21 cellular contexts compared by ENCODE assay signal in the genomic region with DNA sequence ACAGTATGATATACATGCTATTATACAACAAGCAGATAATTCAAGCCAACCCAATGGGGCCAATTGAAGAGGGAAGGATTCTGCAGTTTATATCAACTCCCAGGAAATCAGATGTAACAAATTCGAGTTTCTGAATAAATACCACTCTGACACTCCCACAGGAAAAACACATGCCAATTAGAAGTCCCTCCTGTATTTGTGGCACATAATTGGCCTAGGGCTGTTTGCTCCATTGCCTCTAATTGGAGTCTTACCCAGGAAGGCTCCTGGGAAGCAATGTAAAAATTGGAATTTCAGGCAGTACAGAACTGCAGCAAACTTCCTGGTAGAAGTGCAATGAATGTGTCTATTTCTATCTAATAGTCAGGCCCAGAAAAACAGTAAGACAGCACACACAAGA. TPM values are rescaled to one million over a fixed set of nuclear protein-coding genes. Genes with fewer than 3 reads are reported as not detected.
A peak's percentile ranks its signal among the peaks of the same experiment; 100 is the strongest.
DNase-seq lines count a peak whose midpoint lies in the region; ATAC-seq and TF ChIP-seq lines count a peak whose summit lies in the region.
"Had no signal": no experiment of that assay in that cellular context is flagged by ENCODE, and none has a peak within 500 bp of the region (broad histone marks: within the 10 kb centered on the region; RNA-seq: fewer than 3 reads in every experiment).

No MANE protein-coding gene starts in this region.

- H2AFZ ChIP-seq in hepatocyte, result no peak overlapping the region
- H2AFZ ChIP-seq in mesenchymal stem cell (ENCODE audit: low read depth, low read length), result no peak overlapping the region
- H2AFZ ChIP-seq: neural progenitor cell had no signal

- WGBS in hepatocyte (ENCODE audit: low lambda C conversion rate, missing lambda C conversion rate), result 73% methylated on average over 1 of the region's 1 CpG
- 27% methylated on average over 1 of the region's 1 CpG; no CpG with 5 or more reads in 1 of the 2 donors for whole genome bisulfite sequencing in transverse colon (ENCODE audit: low coverage in 1 of 2), 2 donors
- WGBS in mesenchymal stem cell, result 86% methylated on average over 1 of the region's 1 CpG

- H3K23ac ChIP-seq in mesenchymal stem cell (ENCODE audit: low read length in 2 of 2), result no peak overlapping the region

- H2BK15ac ChIP-seq in mesenchymal stem cell (ENCODE audit: low read depth, poor library complexity, severe bottlenecking), result no peak overlapping the region

- H3K27ac Mint-ChIP-seq in activated CD4-positive, alpha-beta memory T cell treated with anti-CD3 and anti-CD28 coated beads, Interleukin-2, amount 10 ng/mL, durations not matched to agents 7 days and 5 days, result peak overlapping the region; percentile 0
- no peak overlapping the region for H3K27ac Mint-ChIP-seq in activated CD4-positive, alpha-beta memory T cell treated with anti-CD3 and anti-CD28 coated beads for 36 hours
- no peak overlapping the region for H3K27ac Mint-ChIP-seq in activated T-helper 17 cell treated with anti-CD3 and anti-CD28 coated beads, Interleukin-2, amount 50 U/mL, for 72 hours
- H3K27ac Mint-ChIP-seq: CD4-positive, alpha-beta T cell; neural progenitor cell; stimulated activated memory B cell treated with anti-CD40 and anti-IgM and Interleukin-4, amounts not matched to agents 10 μg/mL and 1 μg/mL and 100 μg/mL, for 72 hours had no signal

- TF ChIP-seq CTCF in hepatocyte (IDR thresholded peaks at IDR 0.05; ENCODE audit: poor library complexity), result no peak
- no peak for TF ChIP-seq CTCF in transverse colon (IDR thresholded peaks at IDR 0.05)

- H2BK120ac ChIP-seq in mesenchymal stem cell (ENCODE audit: low read depth, low read length), result no peak overlapping the region

- peaks cover 11% of the 10 kb centered on the region for H3K79me1 ChIP-seq in mesenchymal stem cell (replicated peaks; ENCODE audit: low read length, poor library complexity, severe bottlenecking)

- no peaks in the 10 kb centered on the region for H3K9me3 Mint-ChIP-seq in activated CD4-positive, alpha-beta memory T cell treated with anti-CD3 and anti-CD28 coated beads, Interleukin-2, amount 10 ng/mL, durations not matched to agents 7 days and 5 days
- no peaks in the 10 kb centered on the region for H3K9me3 Mint-ChIP-seq in activated CD4-positive, alpha-beta memory T cell treated with anti-CD3 and anti-CD28 coated beads for 36 hours
- no peaks in the 10 kb centered on the region for H3K9me3 Mint-ChIP-seq in activated T-helper 17 cell treated with anti-CD3 and anti-CD28 coated beads, Interleukin-2, amount 50 U/mL, for 72 hours
- H3K9me3 Mint-ChIP-seq: CD4-positive, alpha-beta T cell; neural progenitor cell; stimulated activated memory B cell treated with anti-CD40 and anti-IgM and Interleukin-4, amounts not matched to agents 10 μg/mL and 1 μg/mL and 100 μg/mL, for 72 hours had no signal

- no peak overlapping the region for H3K4me3 Mint-ChIP-seq in activated CD4-positive, alpha-beta memory T cell treated with anti-CD3 and anti-CD28 coated beads, Interleukin-2, amount 10 ng/mL, durations not matched to agents 7 days and 5 days
- H3K4me3 Mint-ChIP-seq in activated CD4-positive, alpha-beta memory T cell treated with anti-CD3 and anti-CD28 coated beads for 36 hours, result no peak overlapping the region
- peak overlapping the region; percentile 33 for H3K4me3 Mint-ChIP-seq in activated T-helper 17 cell treated with anti-CD3 and anti-CD28 coated beads, Interleukin-2, amount 50 U/mL, for 72 hours
- H3K4me3 Mint-ChIP-seq: activated CD8-positive, alpha-beta memory T cell treated with anti-CD3 and anti-CD28 coated beads, Interleukin-2, amount 10 ng/mL, durations not matched to agents 7 days and 5 days; CD4-positive, alpha-beta T cell; neural progenitor cell; stimulated activated memory B cell treated with anti-CD40 and anti-IgM and Interleukin-4, amounts not matched to agents 10 μg/mL and 1 μg/mL and 100 μg/mL, for 72 hours had no signal

- H2AK5ac ChIP-seq in mesenchymal stem cell (ENCODE audit: low read length, severe bottlenecking), result no peak overlapping the region

- H3K14ac ChIP-seq in mesenchymal stem cell (ENCODE audit: low read length in 2 of 2), result no peak overlapping the region

- H3K36me3 ChIP-seq in hepatocyte (replicated peaks; ENCODE audit: insufficient read depth, low read depth) (no peaks in the 10 kb centered on the region), transverse colon (no peaks in the 10 kb centered on the region), mesenchymal stem cell (ENCODE audit: control insufficient read depth in 1 of 2, insufficient read depth in 2 of 2, low read depth in 1 of 2, low read length in 2 of 2) (peaks cover 4 to 46% of the 10 kb centered on the region in 2 experiments)
- H3K36me3 ChIP-seq: neural progenitor cell had no signal

- no peak overlapping the region for H3K9ac ChIP-seq in mesenchymal stem cell (ENCODE audit: low read length)
- H3K9ac ChIP-seq: neural progenitor cell had no signal

- CTCF ChIA-PET in activated CD4-positive, alpha-beta memory T cell treated with anti-CD3 and anti-CD28 coated beads, Interleukin-2, amount 10 ng/mL, durations not matched to agents 7 days and 5 days (lab: Charles Lee), result interaction anchor here (0.8 to 12.4 kb wide), 2 partner anchors 135 to 153 kb away, joined by 3 to 313 read pairs; no protein-coding TSS in a partner anchor
- CTCF ChIA-PET in activated CD4-positive, alpha-beta memory T cell treated with anti-CD3 and anti-CD28 coated beads for 36 hours (lab: Charles Lee), result no interaction called here

- no peak overlapping the region for H3K4me3 ChIP-seq in hepatocyte
- no peak overlapping the region for H3K4me3 ChIP-seq in transverse colon
- no peak overlapping the region for H3K4me3 ChIP-seq in mesenchymal stem cell (ENCODE audit: insufficient read depth in 1 of 2, low read depth in 1 of 2, low read length in 2 of 2)
- H3K4me3 ChIP-seq: neural progenitor cell had no signal

- H2BK5ac ChIP-seq in mesenchymal stem cell (ENCODE audit: low read depth, low read length, poor library complexity, severe bottlenecking), result no peak overlapping the region

- H3K36me3 Mint-ChIP-seq in activated CD4-positive, alpha-beta memory T cell treated with anti-CD3 and anti-CD28 coated beads, Interleukin-2, amount 10 ng/mL, durations not matched to agents 7 days and 5 days (ENCODE audit: low read depth), result peaks cover 26% of the 10 kb centered on the region
- peaks cover 30% of the 10 kb centered on the region for H3K36me3 Mint-ChIP-seq in activated CD4-positive, alpha-beta memory T cell treated with anti-CD3 and anti-CD28 coated beads for 36 hours
- peaks cover 72% of the 10 kb centered on the region for H3K36me3 Mint-ChIP-seq in activated T-helper 17 cell treated with anti-CD3 and anti-CD28 coated beads, Interleukin-2, amount 50 U/mL, for 72 hours (ENCODE audit: low read depth)
- H3K36me3 Mint-ChIP-seq: neural progenitor cell had no signal

- H3K18ac ChIP-seq in mesenchymal stem cell (ENCODE audit: low read depth in 1 of 2, low read length in 2 of 2), result no peak overlapping the region

- no peak overlapping the region for H4K8ac ChIP-seq in mesenchymal stem cell (ENCODE audit: low read length)

- H3K27me3 ChIP-seq in hepatocyte (no peaks in the 10 kb centered on the region), transverse colon (no peaks in the 10 kb centered on the region), mesenchymal stem cell (ENCODE audit: control insufficient read depth in 1 of 2, insufficient read depth in 1 of 2, low read length in 2 of 2) (no peaks in the 10 kb centered on the region)
- H3K27me3 ChIP-seq: foreskin keratinocyte, neural progenitor cell had no signal

- no peak for DNase-seq in activated CD4-positive, alpha-beta memory T cell treated with anti-CD3 and anti-CD28 coated beads, Interleukin-2, amount 10 ng/mL, durations not matched to agents 7 days and 5 days
- no peak for DNase-seq in activated CD4-positive, alpha-beta memory T cell treated with anti-CD3 and anti-CD28 coated beads for 36 hours
- no peak for DNase-seq in hepatocyte (ENCODE audit: low spot score)
- DNase-seq in transverse colon, result no peak
- DNase-seq in mesenchymal stem cell, result no peak
- DNase-seq in stimulated activated CD4-positive, alpha-beta T cell treated with anti-CD3 and anti-CD28 coated beads, Interleukin-1b, Interleukin-23, amount 100 ng/mL, for 48 hours, result no peak
- DNase-seq: activated CD4-positive, CD25-positive, alpha-beta regulatory T cell treated with anti-CD3 and anti-CD28 coated beads, Interleukin-2, amount 50 U/mL, for 72 hours; activated CD8-positive, alpha-beta memory T cell treated with anti-CD3 and anti-CD28 coated beads, Interleukin-2, amount 10 ng/mL, durations not matched to agents 7 days and 5 days; activated effector memory CD4-positive, alpha-beta T cell treated with anti-CD3 and anti-CD28 coated beads, Interleukin-2, amount 50 U/mL, for 16 hours; anterior cingulate cortex; CD4-positive, alpha-beta T cell; DMS53; foreskin keratinocyte; midbrain; NCI-H2029 treated with DMSO at 0.1 percent for 48 hours; NCI-H526; T1000 had no signal

- H4K91ac ChIP-seq in mesenchymal stem cell (ENCODE audit: low read length), result no peak overlapping the region

- no peaks in the 10 kb centered on the region for H3K9me2 ChIP-seq in hepatocyte (replicated peaks; ENCODE audit: insufficient read depth)

- no peaks in the 10 kb centered on the region for H4K20me1 ChIP-seq in hepatocyte (ENCODE audit: insufficient read depth, poor library complexity, severe bottlenecking)

- POLR2A ChIA-PET in activated CD4-positive, alpha-beta memory T cell treated with anti-CD3 and anti-CD28 coated beads, Interleukin-2, amount 10 ng/mL, durations not matched to agents 7 days and 5 days (lab: Charles Lee), result interaction anchor here (1.5 kb wide), 1 partner anchor 84 kb away, joined by 3 read pairs; no protein-coding TSS in a partner anchor
- POLR2A ChIA-PET in activated CD4-positive, alpha-beta memory T cell treated with anti-CD3 and anti-CD28 coated beads for 36 hours (lab: Charles Lee), result interaction anchor here (0.6 kb wide), 1 partner anchor 232 kb away, joined by 3 read pairs; no protein-coding TSS in a partner anchor

- H2BK12ac ChIP-seq in mesenchymal stem cell (ENCODE audit: low read length in 2 of 2), result no peak overlapping the region

- H3K27ac ChIP-seq in hepatocyte (peak overlapping the region; percentile 68), transverse colon (peak overlapping the region; percentile 71 to 93 (median 79)), mesenchymal stem cell (ENCODE audit: low read length, poor library complexity, severe bottlenecking) (no peak overlapping the region)
- H3K27ac ChIP-seq: foreskin keratinocyte, neural progenitor cell had no signal

- no peaks in the 10 kb centered on the region for H3K9me3 ChIP-seq in hepatocyte (ENCODE audit: low read depth)
- no peaks in the 10 kb centered on the region for H3K9me3 ChIP-seq in transverse colon
- H3K9me3 ChIP-seq in mesenchymal stem cell (ENCODE audit: control insufficient read depth, low read length), result no peaks in the 10 kb centered on the region

- no peaks in the 10 kb centered on the region for H3K27me3 Mint-ChIP-seq in activated CD4-positive, alpha-beta memory T cell treated with anti-CD3 and anti-CD28 coated beads, Interleukin-2, amount 10 ng/mL, durations not matched to agents 7 days and 5 days
- H3K27me3 Mint-ChIP-seq in activated CD4-positive, alpha-beta memory T cell treated with anti-CD3 and anti-CD28 coated beads for 36 hours, result no peaks in the 10 kb centered on the region
- no peaks in the 10 kb centered on the region for H3K27me3 Mint-ChIP-seq in activated T-helper 17 cell treated with anti-CD3 and anti-CD28 coated beads, Interleukin-2, amount 50 U/mL, for 72 hours
- H3K27me3 Mint-ChIP-seq: activated CD8-positive, alpha-beta memory T cell treated with anti-CD3 and anti-CD28 coated beads, Interleukin-2, amount 10 ng/mL, durations not matched to agents 7 days and 5 days; CD4-positive, alpha-beta T cell; stimulated activated memory B cell treated with anti-CD40 and anti-IgM and Interleukin-4, amounts not matched to agents 10 μg/mL and 1 μg/mL and 100 μg/mL, for 72 hours had no signal

- H3K4me1 ChIP-seq in hepatocyte (ENCODE audit: insufficient read depth) (peaks cover 7% of the 10 kb centered on the region), transverse colon (peaks cover 0 to 59% (median 32%) of the 10 kb centered on the region in 4 donors), mesenchymal stem cell (ENCODE audit: control insufficient read depth, insufficient read depth, low read depth, low read length) (peaks cover 2% of the 10 kb centered on the region)

- H3K4ac ChIP-seq in mesenchymal stem cell (ENCODE audit: low read depth in 1 of 2, low read length in 2 of 2), result no peak overlapping the region

- TF ChIP-seq EP300 in transverse colon (IDR thresholded peaks at IDR 0.05; ENCODE audit: low read depth), result no peak

- in situ Hi-C loops in transverse colon (cut with MboI; ENCODE audit: low pct_ligation_motif_present in 1 of 4, low pct_unique_long_range_greater_than_20kb in 1 of 4, low sequenced_read_pairs in 3 of 4), result no loop called here

- no peak for ATAC-seq in activated T-helper 17 cell treated with anti-CD3 and anti-CD28 coated beads, Interleukin-2, amount 50 U/mL, for 72 hours (replicated peaks)
- no peak for ATAC-seq in HG02588 (IDR thresholded peaks at IDR 0.05; ENCODE audit: unreplicated experiment)
- ATAC-seq: activated CD8-positive, alpha-beta memory T cell treated with anti-CD3 and anti-CD28 coated beads, Interleukin-2, amount 10 ng/mL, durations not matched to agents 7 days and 5 days; foreskin keratinocyte; stimulated activated memory B cell treated with anti-CD40 and anti-IgM and Interleukin-4, amounts not matched to agents 10 μg/mL and 1 μg/mL and 100 μg/mL, for 72 hours had no signal

- peaks cover 64% of the 10 kb centered on the region for H3K4me1 Mint-ChIP-seq in activated CD4-positive, alpha-beta memory T cell treated with anti-CD3 and anti-CD28 coated beads, Interleukin-2, amount 10 ng/mL, durations not matched to agents 7 days and 5 days
- peaks cover 52% of the 10 kb centered on the region for H3K4me1 Mint-ChIP-seq in activated CD4-positive, alpha-beta memory T cell treated with anti-CD3 and anti-CD28 coated beads for 36 hours (ENCODE audit: low read depth)
- peaks cover 16% of the 10 kb centered on the region for H3K4me1 Mint-ChIP-seq in activated T-helper 17 cell treated with anti-CD3 and anti-CD28 coated beads, Interleukin-2, amount 50 U/mL, for 72 hours

- TF ChIP-seq POLR2A in transverse colon (IDR thresholded peaks at IDR 0.05), result no peak

- H3K4me2 ChIP-seq in hepatocyte (no peak overlapping the region), mesenchymal stem cell (ENCODE audit: low read length, poor library complexity, severe bottlenecking) (no peak overlapping the region)
- H3K4me2 ChIP-seq: neural progenitor cell had no signal

- H3K79me2 ChIP-seq in hepatocyte, result peaks cover 84% of the 10 kb centered on the region

- intact Hi-C loops in activated CD4-positive, alpha-beta memory T cell treated with anti-CD3 and anti-CD28 coated beads for 36 hours (cut with micrococcal nuclease), result no loop called here
- intact Hi-C loops in transverse colon (cut with DNase I; ENCODE audit: low total_unique reads), result no loop called here

RNA-seq across cellular contexts. Expression of a gene that starts 4.7 kb away (rescaled TPM):
- 100 to 1,000 TPM; 155 to 158 TPM for total RNA-seq in activated CD4-positive, alpha-beta memory T cell treated with anti-CD3 and anti-CD28 coated beads, Interleukin-2, amount 10 ng/mL, durations not matched to agents 7 days and 5 days
- 100 to 1,000 TPM; 359 to 368 TPM for total RNA-seq in activated CD4-positive, alpha-beta memory T cell treated with anti-CD3 and anti-CD28 coated beads for 36 hours
- 100 to 1,000 TPM; 176 to 260 TPM for total RNA-seq in activated T-helper 17 cell treated with anti-CD3 and anti-CD28 coated beads, Interleukin-2, amount 50 U/mL, for 72 hours
- total RNA-seq in hepatocyte (156 and 175 TPM in 2 replicates), transverse colon (100 to 1,000 TPM in 2 of 4 donors, 10 to 100 TPM in 2; 14.1 to 113 (median 98.4) TPM)
- polyA plus RNA-seq in hepatocyte, result 106 and 131 TPM in 2 replicates
- 144 TPM for polyA plus RNA-seq in mesenchymal stem cell (2013, experiment 1 of 2)
- 153 TPM for polyA plus RNA-seq in mesenchymal stem cell (2013, experiment 2 of 2)

RNA-seq across cellular contexts. Expression of a gene that starts 55.3 kb away (rescaled TPM):
- total RNA-seq in activated CD4-positive, alpha-beta memory T cell treated with anti-CD3 and anti-CD28 coated beads, Interleukin-2, amount 10 ng/mL, durations not matched to agents 7 days and 5 days, result not detected
- total RNA-seq in activated CD4-positive, alpha-beta memory T cell treated with anti-CD3 and anti-CD28 coated beads for 36 hours, result under 1 TPM in 1 of 2 experiments, not detected in 1; 0.02 TPM
- not detected for total RNA-seq in activated T-helper 17 cell treated with anti-CD3 and anti-CD28 coated beads, Interleukin-2, amount 50 U/mL, for 72 hours
- total RNA-seq in hepatocyte (not detected in 2 replicates), transverse colon (under 1 TPM in 1 of 4 donors, not detected in 3; 0.16 TPM)
- not detected in 2 replicates for polyA plus RNA-seq in hepatocyte
- polyA plus RNA-seq in mesenchymal stem cell (2013, experiment 1 of 2), result under 0.01 TPM
- polyA plus RNA-seq in mesenchymal stem cell (2013, experiment 2 of 2), result under 0.01 TPM
- total RNA-seq: activated CD8-positive, alpha-beta memory T cell treated with anti-CD3 and anti-CD28 coated beads, Interleukin-2, amount 10 ng/mL, durations not matched to agents 7 days and 5 days; foreskin keratinocyte had no signal
- polyA plus RNA-seq: foreskin keratinocyte had no signal

RNA-seq across cellular contexts. Expression of a gene that starts 58.2 kb away (rescaled TPM):
- 10 to 100 TPM; 81.4 to 85.6 TPM for total RNA-seq in activated CD4-positive, alpha-beta memory T cell treated with anti-CD3 and anti-CD28 coated beads, Interleukin-2, amount 10 ng/mL, durations not matched to agents 7 days and 5 days
- total RNA-seq in activated CD4-positive, alpha-beta memory T cell treated with anti-CD3 and anti-CD28 coated beads for 36 hours, result 10 to 100 TPM; 91.9 to 94.8 TPM
- 10 to 100 TPM; 70.0 to 92.2 TPM for total RNA-seq in activated T-helper 17 cell treated with anti-CD3 and anti-CD28 coated beads, Interleukin-2, amount 50 U/mL, for 72 hours
- total RNA-seq in hepatocyte (141 and 164 TPM in 2 replicates), transverse colon (10 to 100 TPM; 35.2 to 93.9 (median 51.3) TPM)
- 106 and 131 TPM in 2 replicates for polyA plus RNA-seq in hepatocyte
- polyA plus RNA-seq in mesenchymal stem cell (2013, experiment 1 of 2), result 103 TPM
- 104 TPM for polyA plus RNA-seq in mesenchymal stem cell (2013, experiment 2 of 2)
